In genomic region chr22:35961480-35961902, GRCh38 we compare ENCODE assay signal across 8 cellular contexts.
DNase-seq lines count a peak whose midpoint lies in the region; ATAC-seq, FAIRE-seq and TF ChIP-seq lines count a peak whose summit lies in the region.
"Had no signal": no experiment of that assay in that cellular context is flagged by ENCODE, and none has a peak within 500 bp of the region (broad histone marks: within the 10 kb centered on the region; RNA-seq: fewer than 3 reads in every experiment).

No MANE protein-coding gene starts in this region.

- H3K27ac Mint-ChIP-seq in immature natural killer cell = no peak overlapping the region

- peak; percentile 24 for FAIRE-seq in islet of Langerhans (lab: Jason Lieb, UNC)

- H3K27me3 Mint-ChIP-seq in immature natural killer cell (ENCODE audit: low read depth in 3 of 3) = peaks cover 0 to 14% (median 2%) of the 10 kb centered on the region in 3 donors

- 37% methylated on average over 3 of the region's 3 CpGs for WGBS in suprapubic skin

- no peaks in the 10 kb centered on the region for H3K36me3 Mint-ChIP-seq in immature natural killer cell

- no peaks in the 10 kb centered on the region for H3K27me3 ChIP-seq in suprapubic skin

- peak; percentile 72 for DNase-seq in M059J (ENCODE audit: low read depth)
- peak in 48 of 61 donors; percentile 6 to 98 (median 60) for DNase-seq in caudate nucleus (lab: John Stamatoyannopoulos, UW)
- DNase-seq in suprapubic skin (ENCODE audit: low spot score in 2 of 2) = peak in 1 of 2 donors; percentile 67
- no peak for DNase-seq in immature natural killer cell
- no peak for DNase-seq in activated CD8-positive, alpha-beta memory T cell treated with anti-CD3 and anti-CD28 coated beads for 24 hours

- no peak for TF ChIP-seq EP300 in suprapubic skin (IDR thresholded peaks at IDR 0.05)

- no peak for TF ChIP-seq CTCF in suprapubic skin (IDR thresholded peaks at IDR 0.05)

- no peaks in the 10 kb centered on the region for H3K4me1 Mint-ChIP-seq in immature natural killer cell

- H3K4me3 Mint-ChIP-seq in immature natural killer cell = no peak overlapping the region

- TF ChIP-seq POLR2A in suprapubic skin (IDR thresholded peaks at IDR 0.05) = no peak

- no peaks in the 10 kb centered on the region for H3K9me3 Mint-ChIP-seq in immature natural killer cell

- no peaks in the 10 kb centered on the region for H3K36me3 ChIP-seq in suprapubic skin

- peak overlapping the region; percentile 75 for H3K27ac ChIP-seq in caudate nucleus (ENCODE audit: low read depth, low read length)
- H3K27ac ChIP-seq in suprapubic skin = peak overlapping the region; percentile 62

- no peak overlapping the region for H3K4me3 ChIP-seq in suprapubic skin

- peaks cover 23% of the 10 kb centered on the region for H3K4me1 ChIP-seq in suprapubic skin

- no peaks in the 10 kb centered on the region for H3K9me3 ChIP-seq in suprapubic skin

- ATAC-seq in HG02798 (IDR thresholded peaks at IDR 0.05; ENCODE audit: poor library complexity, unreplicated experiment) = no peak
- ATAC-seq: Panc1 had no signal

Comparison
In these comparisons a context has a peak if more than half of its experiments do, and no peak if none do; other contexts are left out.
1. DNase-seq: peak in M059J (single experiment) and caudate nucleus (48 of 61); none in immature natural killer cell (0 of 3) and activated CD8-positive, alpha-beta memory T cell treated with anti-CD3 and anti-CD28 coated beads for 24 hours (single experiment).